In genomic region chr22:36467946-36468345, GRCh38 we compare ENCODE assay signal across 10 cellular contexts. TPM values are rescaled to one million over a fixed set of nuclear protein-coding genes. Genes with fewer than 3 reads are reported as not detected.
DNase-seq lines count a peak whose midpoint lies in the region; ATAC-seq and TF ChIP-seq lines count a peak whose summit lies in the region.
"Had no signal": no experiment of that assay in that cellular context is flagged by ENCODE, and none has a peak within 500 bp of the region (broad histone marks: within the 10 kb centered on the region; RNA-seq: fewer than 3 reads in every experiment).

No MANE protein-coding gene starts in this region.

- no peaks in the 10 kb centered on the region for H3K9me3 ChIP-seq in PC-3 (ENCODE audit: low read length)
- H3K9me3 ChIP-seq: HAP-1 had no signal

- POLR2A ChIA-PET in PC-3 (lab: Charles Lee; ENCODE audit: unreplicated experiment), result interaction anchor here (0.6 to 1.3 kb wide), 2 partner anchors 166 to 1093 kb away, joined by 3 read pairs; no protein-coding TSS in a partner anchor

- H3F3A ChIP-seq in PC-3 (ENCODE audit: low read length, unreplicated experiment), result no peaks in the 10 kb centered on the region

- peak overlapping the region; percentile 85 for H3K27ac ChIP-seq in PC-3 (ENCODE audit: low read length)
- H3K27ac ChIP-seq in cingulate gyrus (ENCODE audit: low read depth, low read length), result peak overlapping the region; percentile 47
- H3K27ac ChIP-seq in rectal smooth muscle tissue (ENCODE audit: low read depth, low read length), result peak overlapping the region; percentile 98

- H3K27me3 ChIP-seq in PC-3 (ENCODE audit: low read length), result no peaks in the 10 kb centered on the region
- no peaks in the 10 kb centered on the region for H3K27me3 ChIP-seq in rectal smooth muscle tissue (ENCODE audit: control insufficient read depth, insufficient read depth, low read length)

- CTCF ChIA-PET in PC-3 (lab: Charles Lee), result no interaction called here

- H3K79me2 ChIP-seq in PC-3 (ENCODE audit: low read length), result peaks cover 31% of the 10 kb centered on the region; the same call in 1 of the 2 replicates

- BruUV-seq in PC-3 (replicated peaks; lab: Mats Ljungman, UMichigan), result no TSS peak

- H3K4me3 ChIP-seq in PC-3 (ENCODE audit: low read length), result peak overlapping the region; percentile 36; the same call in 1 of the 2 replicates
- H3K4me3 ChIP-seq in rectal smooth muscle tissue (ENCODE audit: low read length), result no peak overlapping the region
- H3K4me3 ChIP-seq: HAP-1 had no signal

- H3K36me3 ChIP-seq in PC-3 (ENCODE audit: low read depth, low read length) (peaks cover 3% of the 10 kb centered on the region; the same call in 1 of the 2 replicates), rectal smooth muscle tissue (ENCODE audit: control insufficient read depth, insufficient read depth, low read length) (no peaks in the 10 kb centered on the region)

- no peak for TF ChIP-seq CTCF in PC-3 (conservative IDR thresholded peaks at IDR 0.05; ENCODE audit: low read depth, low read length)
- TF ChIP-seq CTCF in omental fat pad (IDR thresholded peaks at IDR 0.05), result no peak

- H3K9me2 ChIP-seq in PC-3 (replicated peaks; ENCODE audit: low read length), result no peaks in the 10 kb centered on the region

- peak; percentile 45 for ATAC-seq in PC-3
- ATAC-seq in HG03097 (IDR thresholded peaks at IDR 0.05; ENCODE audit: low FRiP score, unreplicated experiment), result no peak
- no peak for ATAC-seq in omental fat pad (ENCODE audit: low FRiP score)
- ATAC-seq in HG02981 (IDR thresholded peaks at IDR 0.05; ENCODE audit: unreplicated experiment), result no peak

- intact Hi-C loops in PC-3 (cut with micrococcal nuclease), result loop anchor here (5.0 kb wide), 1 partner anchor 81 kb away; the partner anchor contains the start of gene MYH9

- peak overlapping the region; percentile 81 for H3K4me2 ChIP-seq in PC-3 (ENCODE audit: low read length)

- H3K4me1 ChIP-seq in PC-3 (ENCODE audit: insufficient read depth, low read length), result peaks cover 66% of the 10 kb centered on the region
- peaks cover 48% of the 10 kb centered on the region for H3K4me1 ChIP-seq in rectal smooth muscle tissue (ENCODE audit: control insufficient read depth, insufficient read depth, low read length)
- H3K4me1 ChIP-seq: HAP-1 had no signal

- DNase-seq in EL (peak; percentile 98), PC-3 (peak; percentile 89), cerebellum (ENCODE audit: low spot score) (no peak), omental fat pad (ENCODE audit: low spot score) (no peak)
- DNase-seq: activated effector memory CD4-positive, alpha-beta T cell treated with anti-CD3 and anti-CD28 coated beads, Interleukin-2, amount 50 U/mL, for 16 hours had no signal

- H4K20me1 ChIP-seq in PC-3 (ENCODE audit: low read length), result no peaks in the 10 kb centered on the region

- H3K9ac ChIP-seq in PC-3 (ENCODE audit: low read length) (peak overlapping the region; percentile 51), rectal smooth muscle tissue (ENCODE audit: low read length) (no peak overlapping the region)

- no peak overlapping the region for H2AFZ ChIP-seq in PC-3 (ENCODE audit: low read length)

RNA-seq across cellular contexts. Expression of gene TXN2, which starts 13.5 kb away (rescaled TPM):
- total RNA-seq in PC-3 (2014; rRNA removed) (49.6 and 52.5 TPM in 2 replicates), cerebellum (12.3 TPM), omental fat pad (10 to 100 TPM; 53.2 to 82.0 (median 66.2) TPM)

RNA-seq across cellular contexts. Expression of gene FOXRED2, which starts 38.9 kb away (rescaled TPM):
- total RNA-seq in PC-3 (2014; rRNA removed) (5.5 and 6.5 TPM in 2 replicates), cerebellum (16.1 TPM), omental fat pad (10 to 100 TPM in 1 of 4 donors, 1 to 10 TPM in 3; 4.0 to 11.7 (median 5.1) TPM)

Comparison
In these comparisons a context has a peak if more than half of its experiments do, and no peak if none do; other contexts are left out.
1. DNase-seq: peak in EL (single experiment) and PC-3 (single experiment); none in cerebellum (single experiment) and omental fat pad (single experiment).
2. H3K27ac ChIP-seq: peak in every context shown above with its lines; median percentile 98 in rectal smooth muscle tissue; 85 in PC-3; 47 in cingulate gyrus.